ENCODE assay signal across 15 cellular contexts in the genomic region with DNA sequence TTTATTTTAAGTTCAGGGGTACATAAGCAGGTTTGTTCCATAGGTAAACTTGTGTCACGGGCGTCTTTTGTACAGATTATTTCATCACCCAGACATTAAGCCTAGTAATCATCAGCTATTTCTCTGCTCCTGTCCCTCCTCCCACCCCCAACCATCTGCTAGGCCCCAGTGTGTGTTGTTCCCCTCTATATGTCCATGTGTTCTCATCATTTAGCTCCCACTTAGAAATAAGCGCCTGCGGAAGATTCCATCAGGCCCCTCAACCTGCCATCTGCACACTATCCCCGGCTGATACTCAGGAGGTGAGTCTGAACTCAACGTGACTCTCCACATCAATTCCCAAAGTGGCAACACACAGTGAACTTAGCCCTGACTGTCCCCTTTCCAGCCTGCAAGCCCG.
DNase-seq lines count a peak whose midpoint lies in the region; FAIRE-seq and TF ChIP-seq lines count a peak whose summit lies in the region.
"Had no signal": no experiment of that assay in that cellular context is flagged by ENCODE, and none has a peak within 500 bp of the region (broad histone marks: within the 10 kb centered on the region; RNA-seq: fewer than 3 reads in every experiment).

No MANE protein-coding gene starts in this region.

- no peaks in the 10 kb centered on the region for H3K9me3 ChIP-seq in H1 (ENCODE audit: insufficient read depth in 2 of 2, low read depth in 1 of 2, low read length in 1 of 2)
- H3K9me3 ChIP-seq: A549 had no signal

- H2BK15ac ChIP-seq in H1 (ENCODE audit: low read length) (no peak overlapping the region), mesendoderm (replicated peaks; ENCODE audit: low read depth) (no peak overlapping the region)

- no peak overlapping the region for H3K4ac ChIP-seq in H1 (replicated peaks; ENCODE audit: insufficient read length, low read depth, low read length)
- H3K4ac ChIP-seq in mesendoderm (ENCODE audit: low read depth, low read length): no peak overlapping the region

- H3K27me3 Mint-ChIP-seq in mesothelial cell of epicardium (ENCODE audit: low read depth): peaks cover 49% of the 10 kb centered on the region

- H3K4me1 ChIP-seq in H1 (replicated peaks in 1 of 4; ENCODE audit: control insufficient read depth in 3 of 4, insufficient read depth in 4 of 4, low read length in 3 of 4): no peaks in the 10 kb centered on the region
- H3K4me1 ChIP-seq in mesendoderm (ENCODE audit: control insufficient read depth, low read depth, low read length): no peaks in the 10 kb centered on the region
- H3K4me1 ChIP-seq: A549 had no signal

- DNase-seq in NCI-H1694 (lab: John Stamatoyannopoulos, UW): peak; percentile 46
- peak; percentile 96 to 97 for DNase-seq in NCI-H524 (lab: John Stamatoyannopoulos, UW)
- DNase-seq in H1 (ENCODE audit: low read depth in 1 of 2, low spot score in 2 of 2): no peak
- DNase-seq in erythroblast (lab: John Stamatoyannopoulos, UW): no peak
- DNase-seq in mesothelial cell of epicardium (ENCODE audit: low spot score in 2 of 2, unreplicated experiment in 2 of 2): no peak
- DNase-seq in mesendoderm: no peak
- no peak for DNase-seq in NCI-H446 treated with DMSO at 0.1 percent for 48 hours (lab: John Stamatoyannopoulos, UW)
- DNase-seq: CD8-positive, alpha-beta T cell; COR-L47; GM23248; H7 had no signal

- no peak overlapping the region for H2BK12ac ChIP-seq in H1 (ENCODE audit: low read depth, low read length)

- H2BK5ac ChIP-seq in H1 (ENCODE audit: low read depth, low read length) (no peak overlapping the region), mesendoderm (ENCODE audit: low read length) (no peak overlapping the region)

- H3K18ac ChIP-seq in H1 (ENCODE audit: extremely low read depth, low read length) (no peak overlapping the region), mesendoderm (ENCODE audit: low read length) (no peak overlapping the region)

- H3K36me3 ChIP-seq in H1 (ENCODE audit: control insufficient read depth in 2 of 4, insufficient read depth in 4 of 4, low read length in 3 of 4) (no peaks in the 10 kb centered on the region), mesendoderm (ENCODE audit: control insufficient read depth, insufficient read depth, low read length) (no peaks in the 10 kb centered on the region)

- H3K27ac Mint-ChIP-seq in mesothelial cell of epicardium: no peak overlapping the region
- H3K27ac Mint-ChIP-seq: CD14-positive monocyte; CD8-positive, alpha-beta T cell; IgD-negative memory B cell had no signal

- no peaks in the 10 kb centered on the region; the same call in 1 of the 2 replicates for H3K23me2 ChIP-seq in H1 (ENCODE audit: low read depth, low read length)

- no peak for FAIRE-seq in H1 (lab: Jason Lieb, UNC)
- FAIRE-seq: A549, GM18507 had no signal

- H3K23ac ChIP-seq in H1 (ENCODE audit: insufficient read length) (no peak overlapping the region), mesendoderm (ENCODE audit: low read length) (no peak overlapping the region)

- H2BK120ac ChIP-seq in H1 (replicated peaks; ENCODE audit: low read depth, low read length) (no peak overlapping the region), mesendoderm (ENCODE audit: low read depth, low read length) (no peak overlapping the region)

- no peak overlapping the region for H3K9ac ChIP-seq in H1 (replicated peaks in 1 of 4; ENCODE audit: extremely low read depth in 1 of 4, low read depth in 3 of 4, low read length in 3 of 4)
- H3K9ac ChIP-seq in mesendoderm (ENCODE audit: low read length): no peak overlapping the region
- H3K9ac ChIP-seq: GM23248 had no signal

- WGBS in H1 (ENCODE audit: extremely low coverage in 1 of 2, insufficient coverage in 1 of 2, insufficient read length in 1 of 2, insufficient replicate concordance in 2 of 2, low coverage in 1 of 2, low lambda C conversion rate in 2 of 2, missing lambda C conversion rate in 1 of 2), 2 experiments: 95% methylated on average over 7 of the region's 7 CpGs; no CpG with 5 or more reads in 1 of the 2 experiments
- no CpG with 5 or more reads among the region's 7 CpGs for WGBS in mesendoderm (ENCODE audit: extremely low coverage, insufficient coverage, low lambda C conversion rate)

- H3K4me1 Mint-ChIP-seq in mesothelial cell of epicardium: no peaks in the 10 kb centered on the region
- H3K4me1 Mint-ChIP-seq: CD14-positive monocyte had no signal

- no peaks in the 10 kb centered on the region for H3K79me1 ChIP-seq in H1 (ENCODE audit: low read depth, low read length)
- H3K79me1 ChIP-seq in mesendoderm (ENCODE audit: low read length): no peaks in the 10 kb centered on the region

- no peak overlapping the region for H2AK5ac ChIP-seq in H1 (ENCODE audit: low read depth, low read length)
- no peak overlapping the region for H2AK5ac ChIP-seq in mesendoderm (ENCODE audit: low read length)

- H3K79me2 ChIP-seq in H1 (ENCODE audit: control insufficient read depth in 1 of 2, insufficient read depth in 2 of 2, low read length in 2 of 2) (no peaks in the 10 kb centered on the region), mesendoderm (ENCODE audit: control insufficient read depth, insufficient read depth, low read length) (no peaks in the 10 kb centered on the region)

- H3K27me3 ChIP-seq in H1 (replicated peaks in 1 of 4; ENCODE audit: control insufficient read depth in 3 of 4, extremely low read depth in 1 of 4, insufficient read depth in 3 of 4, low read length in 3 of 4) (no peaks in the 10 kb centered on the region), mesendoderm (ENCODE audit: insufficient read depth, low read length, poor library complexity) (no peaks in the 10 kb centered on the region)

- TF ChIP-seq POLR2A in H1 (IDR thresholded peaks at IDR 0.05; ENCODE audit: control extremely low read depth in 1 of 2, low read depth in 2 of 2, low read length in 2 of 2): no peak
- no peak for TF ChIP-seq POLR2A in erythroblast (IDR thresholded peaks at IDR 0.05; ENCODE audit: low read length)

- H4K91ac ChIP-seq in H1 (replicated peaks; ENCODE audit: insufficient read length, low read length): no peak overlapping the region

- H3K4me2 ChIP-seq in H1 (ENCODE audit: insufficient read depth in 1 of 2, low read depth in 2 of 2, low read length in 2 of 2) (no peak overlapping the region), mesendoderm (ENCODE audit: low read length) (no peak overlapping the region)
- H3K4me2 ChIP-seq: A549 had no signal

- CTCF ChIA-PET in H1 (lab: Charles Lee; ENCODE audit: partially characterized antibody): interaction anchor here (0.5 to 0.8 kb wide), 2 partner anchors 65 to 173 kb away, joined by 3 read pairs; no protein-coding TSS in a partner anchor

- H3K27ac ChIP-seq in H1 (ENCODE audit: low read depth, low read length) (no peak overlapping the region), mesendoderm (ENCODE audit: low read depth, low read length) (no peak overlapping the region)
- H3K27ac ChIP-seq: A549, GM23248 had no signal

- no peak for TF ChIP-seq EP300 in H1 (IDR thresholded peaks at IDR 0.05; ENCODE audit: borderline replicate concordance in 1 of 2, low read depth in 2 of 2, low read length in 2 of 2)

- H4K5ac ChIP-seq in H1 (ENCODE audit: insufficient read length, low read depth, low read length) (no peak overlapping the region), mesendoderm (ENCODE audit: low read length) (no peak overlapping the region)

- no peaks in the 10 kb centered on the region for H3K36me3 Mint-ChIP-seq in mesothelial cell of epicardium
- H3K36me3 Mint-ChIP-seq: CD14-positive monocyte; CD8-positive, alpha-beta T cell; IgD-negative memory B cell had no signal

- POLR2A ChIA-PET in H1 (lab: Charles Lee; ENCODE audit: partially characterized antibody): no interaction called here

- TF ChIP-seq CTCF in H1 (IDR thresholded peaks at IDR 0.05; ENCODE audit: control extremely low read depth in 1 of 3, insufficient read depth in 1 of 3, low read depth in 1 of 3, low read length in 3 of 3): no peak
- no peak for TF ChIP-seq CTCF in mesothelial cell of epicardium (IDR thresholded peaks at IDR 0.05; ENCODE audit: unreplicated experiment)

- H3K56ac ChIP-seq in H1 (replicated peaks; ENCODE audit: insufficient read length, low read depth, low read length) (no peak overlapping the region), mesendoderm (ENCODE audit: low read length) (no peak overlapping the region)

- no peak overlapping the region for H3K4me3 ChIP-seq in H1 (ENCODE audit: extremely low read depth in 1 of 4, insufficient read depth in 2 of 4, low read depth in 3 of 4, low read length in 4 of 4)
- H3K4me3 ChIP-seq in mesendoderm (ENCODE audit: low read length): no peak overlapping the region
- H3K4me3 ChIP-seq: A549, GM23248 had no signal

- no peak overlapping the region for H3K4me3 Mint-ChIP-seq in mesothelial cell of epicardium
- H3K4me3 Mint-ChIP-seq: CD14-positive monocyte; CD8-positive, alpha-beta T cell; IgD-negative memory B cell had no signal

- TF ChIP-seq RAD21 in H1 (IDR thresholded peaks at IDR 0.05 in 1 of 2, conservative IDR thresholded peaks at IDR 0.05 in 1 of 2; ENCODE audit: low read depth in 2 of 2, low read length in 2 of 2): no peak

- H2AFZ ChIP-seq in H1 (ENCODE audit: low read length): no peak overlapping the region
- H2AFZ ChIP-seq: GM23248 had no signal

- peaks cover 0 to 2% of the 10 kb centered on the region in 2 experiments for H4K20me1 ChIP-seq in H1 (replicated peaks in 1 of 2; ENCODE audit: control insufficient read depth in 1 of 2, insufficient read depth in 2 of 2, low read length in 2 of 2)

- H3K14ac ChIP-seq in H1 (ENCODE audit: insufficient read length): no peak overlapping the region

- H2BK20ac ChIP-seq in H1 (ENCODE audit: low read length): no peak overlapping the region

- peak overlapping the region; percentile 65; the same call in 1 of the 2 replicates for H4K8ac ChIP-seq in H1 (ENCODE audit: extremely low read depth, insufficient read depth, low read length)
- no peak overlapping the region for H4K8ac ChIP-seq in mesendoderm (ENCODE audit: low read depth, low read length)

- H3K9me3 Mint-ChIP-seq in mesothelial cell of epicardium: no peaks in the 10 kb centered on the region
- H3K9me3 Mint-ChIP-seq: CD8-positive, alpha-beta T cell had no signal

TF ChIP-seq in H1, 55 proteins besides CTCF, POLR2A, EP300 and RAD21 (continues in another document):
- TF ChIP-seq SP4 (IDR thresholded peaks at IDR 0.05; ENCODE audit: low read length) (no peak), ASH2L (IDR thresholded peaks at IDR 0.05; ENCODE audit: low read length) (no peak), CBX5 (IDR thresholded peaks at IDR 0.05; ENCODE audit: low read depth, low read length) (no peak), RXRA (IDR thresholded peaks at IDR 0.05; ENCODE audit: insufficient read depth, low read depth, low read length) (no peak), POU5F1 (IDR thresholded peaks at IDR 0.05; ENCODE audit: low read depth, low read length) (no peak), RNF2 (IDR thresholded peaks at IDR 0.05; ENCODE audit: borderline replicate concordance, low read depth, low read length, missing control alignments, poor library complexity, severe bottlenecking) (no peak), SIRT6 (IDR thresholded peaks at IDR 0.05; ENCODE audit: low read length) (no peak), CREB1 (IDR thresholded peaks at IDR 0.05) (no peak), TEAD4 (IDR thresholded peaks at IDR 0.05; ENCODE audit: low read depth, low read length) (no peak), TBP (IDR thresholded peaks at IDR 0.05; ENCODE audit: low read depth, low read length) (no peak), HDAC2 (IDR thresholded peaks at IDR 0.05; ENCODE audit: borderline replicate concordance in 1 of 2, low read depth in 2 of 2, low read length in 2 of 2) (no peak)

Comparison
In these comparisons a context has a peak if more than half of its experiments do, and no peak if none do; other contexts are left out.
1. DNase-seq: peak in NCI-H1694 (single experiment) and NCI-H524 (2 of 2); none in H1 (0 of 2), erythroblast (0 of 2), mesothelial cell of epicardium (0 of 2), mesendoderm (single experiment) and NCI-H446 treated with DMSO at 0.1 percent for 48 hours (single experiment).